Comparison of ENCODE assay signal across 9 cellular contexts in genomic region chrX:42943051-42943450, GRCh38.
DNase-seq lines count a peak whose midpoint lies in the region; ATAC-seq and TF ChIP-seq lines count a peak whose summit lies in the region.
"Had no signal": no experiment of that assay in that cellular context is flagged by ENCODE, and none has a peak within 500 bp of the region (broad histone marks: within the 10 kb centered on the region; RNA-seq: fewer than 3 reads in every experiment).

No MANE protein-coding gene starts in this region.

- no peaks in the 10 kb centered on the region for H3K9me3 ChIP-seq in transverse colon

- H3K27ac Mint-ChIP-seq in stimulated activated naive CD8-positive, alpha-beta T cell treated with anti-CD3 and anti-CD28 coated beads, Interleukin-15, Interleukin-2, amounts not matched to agents 100 ng/mL and 50 ng/mL, for 24 hours = peak overlapping the region; percentile 83
- peak overlapping the region; percentile 95 for H3K27ac Mint-ChIP-seq in activated CD8-positive, alpha-beta T cell treated with anti-CD3 and anti-CD28 coated beads, Interleukin-2, amount 10 ng/mL, durations not matched to agents 7 days and 5 days

- H3K27me3 Mint-ChIP-seq in stimulated activated naive CD8-positive, alpha-beta T cell treated with anti-CD3 and anti-CD28 coated beads, Interleukin-15, Interleukin-2, amounts not matched to agents 100 ng/mL and 50 ng/mL, for 24 hours = no peaks in the 10 kb centered on the region
- H3K27me3 Mint-ChIP-seq in activated CD8-positive, alpha-beta T cell treated with anti-CD3 and anti-CD28 coated beads, Interleukin-2, amount 10 ng/mL, durations not matched to agents 7 days and 5 days (ENCODE audit: low read depth) = no peaks in the 10 kb centered on the region

- CTCF ChIA-PET in activated CD8-positive, alpha-beta T cell treated with anti-CD3 and anti-CD28 coated beads, Interleukin-2, amount 10 ng/mL, durations not matched to agents 7 days and 5 days (lab: Charles Lee) = interaction anchor here (0.8 to 0.9 kb wide), 2 partner anchors 252 to 1020 kb away, joined by 3 to 4 read pairs; no protein-coding TSS in a partner anchor

- peaks cover 9% of the 10 kb centered on the region for H3K36me3 Mint-ChIP-seq in stimulated activated naive CD8-positive, alpha-beta T cell treated with anti-CD3 and anti-CD28 coated beads, Interleukin-15, Interleukin-2, amounts not matched to agents 100 ng/mL and 50 ng/mL, for 24 hours (ENCODE audit: low read depth)
- H3K36me3 Mint-ChIP-seq in activated CD8-positive, alpha-beta T cell treated with anti-CD3 and anti-CD28 coated beads, Interleukin-2, amount 10 ng/mL, durations not matched to agents 7 days and 5 days (ENCODE audit: low read depth) = peaks cover 46% of the 10 kb centered on the region

- TF ChIP-seq CTCF in transverse colon (IDR thresholded peaks at IDR 0.05) = no peak

- no peak for TF ChIP-seq EP300 in transverse colon (IDR thresholded peaks at IDR 0.05; ENCODE audit: low read depth)

- no peak for ATAC-seq in stimulated activated naive CD8-positive, alpha-beta T cell treated with anti-CD3 and anti-CD28 coated beads, Interleukin-15, Interleukin-2, amounts not matched to agents 100 U/mL and 50 U/mL, for 24 hours
- ATAC-seq in HG03097 (IDR thresholded peaks at IDR 0.05; ENCODE audit: low FRiP score, unreplicated experiment) = peak; percentile 42
- peak; percentile 14 for ATAC-seq in activated CD8-positive, alpha-beta T cell treated with anti-CD3 and anti-CD28 coated beads, Interleukin-2, amount 10 ng/mL, durations not matched to agents 7 days and 5 days

- no peaks in the 10 kb centered on the region for H3K4me1 ChIP-seq in transverse colon

- intact Hi-C loops in transverse colon (cut with DNase I; ENCODE audit: low total_unique reads) = no loop called here

- H3K4me3 Mint-ChIP-seq in stimulated activated naive CD8-positive, alpha-beta T cell treated with anti-CD3 and anti-CD28 coated beads, Interleukin-15, Interleukin-2, amounts not matched to agents 100 ng/mL and 50 ng/mL, for 24 hours = no peak overlapping the region
- H3K4me3 Mint-ChIP-seq in activated CD8-positive, alpha-beta T cell treated with anti-CD3 and anti-CD28 coated beads, Interleukin-2, amount 10 ng/mL, durations not matched to agents 7 days and 5 days = peak overlapping the region; percentile 42

- no peaks in the 10 kb centered on the region for H3K27me3 ChIP-seq in transverse colon

- H3K9me3 Mint-ChIP-seq in stimulated activated naive CD8-positive, alpha-beta T cell treated with anti-CD3 and anti-CD28 coated beads, Interleukin-15, Interleukin-2, amounts not matched to agents 100 ng/mL and 50 ng/mL, for 24 hours = no peaks in the 10 kb centered on the region
- H3K9me3 Mint-ChIP-seq in activated CD8-positive, alpha-beta T cell treated with anti-CD3 and anti-CD28 coated beads, Interleukin-2, amount 10 ng/mL, durations not matched to agents 7 days and 5 days (ENCODE audit: insufficient read depth) = peaks cover 11% of the 10 kb centered on the region

- H3K4me1 Mint-ChIP-seq in stimulated activated naive CD8-positive, alpha-beta T cell treated with anti-CD3 and anti-CD28 coated beads, Interleukin-15, Interleukin-2, amounts not matched to agents 100 ng/mL and 50 ng/mL, for 24 hours (ENCODE audit: low read depth) = peaks cover 81% of the 10 kb centered on the region
- peaks cover 83% of the 10 kb centered on the region for H3K4me1 Mint-ChIP-seq in activated CD8-positive, alpha-beta T cell treated with anti-CD3 and anti-CD28 coated beads, Interleukin-2, amount 10 ng/mL, durations not matched to agents 7 days and 5 days (ENCODE audit: low read depth)

- TF ChIP-seq POLR2A in transverse colon (IDR thresholded peaks at IDR 0.05) = no peak

- no peak for DNase-seq in stimulated activated naive CD8-positive, alpha-beta T cell treated with anti-CD3 and anti-CD28 coated beads, Interleukin-15, Interleukin-2, amounts not matched to agents 100 U/mL and 50 U/mL, for 24 hours
- peak; percentile 30 for DNase-seq in activated CD8-positive, alpha-beta T cell treated with anti-CD3 and anti-CD28 coated beads, Interleukin-2, amount 10 ng/mL, durations not matched to agents 7 days and 5 days
- DNase-seq in transverse colon (no peak), NCI-H510A treated with DMSO at 0.1 percent for 48 hours (lab: John Stamatoyannopoulos, UW) (no peak)
- no peak for DNase-seq in stimulated activated CD4-positive, alpha-beta T cell treated with anti-CD3 and anti-CD28 coated beads, Interleukin-12 subunit alpha, Interleukin-12 subunit beta, amount 100 ng/mL, for 4 hours
- no peak for DNase-seq in activated CD4-positive, CD25-positive, alpha-beta regulatory T cell (lab: John Stamatoyannopoulos, UW)

- in situ Hi-C loops in transverse colon (cut with MboI; ENCODE audit: low pct_ligation_motif_present in 1 of 4, low pct_unique_long_range_greater_than_20kb in 1 of 4, low sequenced_read_pairs in 3 of 4) = no loop called here

- 51% methylated on average over 3 of the region's 3 CpGs; no CpG with 5 or more reads in 1 of the 2 donors for WGBS in transverse colon (ENCODE audit: low coverage in 1 of 2), 2 donors

- POLR2A ChIA-PET in activated CD8-positive, alpha-beta T cell treated with anti-CD3 and anti-CD28 coated beads, Interleukin-2, amount 10 ng/mL, durations not matched to agents 7 days and 5 days (lab: Charles Lee) = interaction anchor here (1.2 kb wide), 1 partner anchor 1020 kb away, joined by 3 read pairs; the partner anchor contains the start of gene CASK

- peak overlapping the region; percentile 40 to 60 (median 44) for H3K27ac ChIP-seq in transverse colon

- H3K36me3 ChIP-seq in transverse colon = no peaks in the 10 kb centered on the region

- no peak overlapping the region for H3K4me3 ChIP-seq in transverse colon
- H3K4me3 ChIP-seq: smooth muscle cell had no signal
